In genomic region chr9:112858005-112858404, GRCh38 we compare ENCODE assay signal across 26 cellular contexts. TPM values are rescaled to one million over a fixed set of nuclear protein-coding genes. Genes with fewer than 3 reads are reported as not detected.
"Had no signal": no experiment of that assay in that cellular context is flagged by ENCODE, and none has a peak within 500 bp of the region (broad histone marks: within the 10 kb centered on the region; RNA-seq: fewer than 3 reads in every experiment).

No MANE protein-coding gene starts in this region.

- H3K27me3 Mint-ChIP-seq: activated naive CD8-positive, alpha-beta T cell treated with anti-CD3 and anti-CD28 coated beads for 36 hours; type B pancreatic cell had no signal

- H3K36me3 Mint-ChIP-seq: stimulated activated effector memory CD8-positive, alpha-beta T cell treated with anti-CD3 and anti-CD28 coated beads, Interleukin-12 subunit alpha, Interleukin-12 subunit beta, amount 100 ng/mL, for 72 hours had no signal

- H3K9me3 ChIP-seq: breast epithelium, esophagus squamous epithelium, gastrocnemius medialis, mucosa of descending colon, right lobe of liver, thoracic aorta, vagina had no signal

- H3K4me3 Mint-ChIP-seq: activated naive CD8-positive, alpha-beta T cell treated with anti-CD3 and anti-CD28 coated beads for 36 hours; activated T-cell treated with anti-CD3 and anti-CD28 coated beads, Interleukin-2, amount 50 U/mL, for 4 hours; endodermal cell; stimulated activated effector memory CD8-positive, alpha-beta T cell treated with anti-CD3 and anti-CD28 coated beads, Interleukin-12 subunit alpha, Interleukin-12 subunit beta, amount 100 ng/mL, for 72 hours; type B pancreatic cell had no signal

- H3K27me3 ChIP-seq: breast epithelium, esophagus squamous epithelium, gastrocnemius medialis, right lobe of liver, vagina had no signal

- H3K9me3 Mint-ChIP-seq: activated naive CD8-positive, alpha-beta T cell treated with anti-CD3 and anti-CD28 coated beads for 36 hours; activated T-cell treated with anti-CD3 and anti-CD28 coated beads, Interleukin-2, amount 50 U/mL, for 4 hours; activated T-helper 2 cell treated with anti-CD3 and anti-CD28 coated beads, Interferon-gamma antibody, Interleukin-2, Interleukin-4, amounts not matched to agents 10 μg/mL and 5 μg/mL and 100 μg/mL, durations not matched to agents 14 hours and 24 hours and 36 hours; stimulated activated effector memory CD8-positive, alpha-beta T cell treated with anti-CD3 and anti-CD28 coated beads, Interleukin-12 subunit alpha, Interleukin-12 subunit beta, amount 100 ng/mL, for 72 hours; type B pancreatic cell had no signal

- H3K27ac ChIP-seq: breast epithelium, esophagus squamous epithelium, gastrocnemius medialis, right lobe of liver, thoracic aorta, vagina had no signal

- H3K27ac Mint-ChIP-seq: activated T-helper 2 cell treated with anti-CD3 and anti-CD28 coated beads, Interferon-gamma antibody, Interleukin-2, Interleukin-4, amounts not matched to agents 10 μg/mL and 5 μg/mL and 100 μg/mL, durations not matched to agents 14 hours and 24 hours and 36 hours; endodermal cell; type B pancreatic cell had no signal

- H3K36me3 ChIP-seq: breast epithelium, gastrocnemius medialis, right lobe of liver, thoracic aorta had no signal

- ATAC-seq: activated T-cell treated with anti-CD3 and anti-CD28 coated beads, Interleukin-2, amount 50 U/mL, for 4 hours; stimulated activated effector memory CD8-positive, alpha-beta T cell treated with anti-CD3 and anti-CD28 coated beads, Interleukin-12 subunit alpha, Interleukin-12 subunit beta, amount 100 ng/mL, for 72 hours had no signal

- H3K4me1 ChIP-seq: breast epithelium had no signal

- DNase-seq: activated CD4-positive, alpha-beta T cell treated with anti-CD3 and anti-CD28 coated beads for 4 hours; activated CD4-positive, alpha-beta T cell treated with anti-CD3 and anti-CD28 coated beads, Interleukin-2, amount 50 U/mL, for 48 hours; activated CD4-positive, CD25-positive, alpha-beta regulatory T cell; activated CD8-positive, alpha-beta memory T cell treated with anti-CD3 and anti-CD28 coated beads, Interleukin-2, amount 50 U/mL, for 48 hours; activated naive CD4-positive, alpha-beta T cell treated with Interleukin-2 at 50 U/mL for 16 hours; activated naive CD8-positive, alpha-beta T cell treated with anti-CD3 and anti-CD28 coated beads for 36 hours; activated T-cell treated with anti-CD3 and anti-CD28 coated beads, Interleukin-2, amount 50 U/mL, for 4 hours; amniotic stem cell; endodermal cell; esophagus squamous epithelium; gastrocnemius medialis; mesenchymal stem cell; mucosa of descending colon; posterior cingulate gyrus; right lobe of liver; small intestine; stimulated activated CD4-positive, alpha-beta T cell treated with anti-CD3 and anti-CD28 coated beads, Interleukin-2, amount 100 ng/mL, for 24 hours had no signal

- H3K4me3 ChIP-seq: breast epithelium, coronary artery, esophagus squamous epithelium, gastrocnemius medialis, mucosa of descending colon, right lobe of liver, thoracic aorta, vagina had no signal

RNA-seq across cellular contexts. Expression of gene SLC46A2, which starts 32.7 kb away (rescaled TPM):
- total RNA-seq: activated CD8-positive, alpha-beta memory T cell treated with anti-CD3 and anti-CD28 coated beads for 36 hours; activated naive CD8-positive, alpha-beta T cell treated with anti-CD3 and anti-CD28 coated beads for 36 hours; activated T-cell treated with anti-CD3 and anti-CD28 coated beads, Interleukin-2, amount 50 U/mL, for 4 hours; activated T-helper 2 cell treated with anti-CD3 and anti-CD28 coated beads, Interferon-gamma antibody, Interleukin-2, Interleukin-4, amounts not matched to agents 10 μg/mL and 5 μg/mL and 100 μg/mL, durations not matched to agents 14 hours and 24 hours and 36 hours; endodermal cell; vagina had no signal
- polyA plus RNA-seq: neural cell had no signal
